1 cellular context compared by ENCODE assay signal in genomic region chr2:171008550-171009205, GRCh38.
TF ChIP-seq lines count a peak whose summit lies in the region.

No MANE protein-coding gene starts in this region.

TF ChIP-seq in GM23338, 12 proteins besides CTCF, POLR2A, EP300 and RAD21 (continued from another document):
- TF ChIP-seq ZNF462 (CRISPR knock-in tag; IDR thresholded peaks at IDR 0.05) (no peak), EZH2phosphoT487 (IDR thresholded peaks at IDR 0.05; ENCODE audit: unreplicated experiment) (no peak), STAT1 (IDR thresholded peaks at IDR 0.05; ENCODE audit: unreplicated experiment) (no peak), EZH2 (IDR thresholded peaks at IDR 0.05; ENCODE audit: low read depth, unreplicated experiment) (no peak), ZNF114 (CRISPR knock-in tag; IDR thresholded peaks at IDR 0.05) (no peak)
